In the genomic region with DNA sequence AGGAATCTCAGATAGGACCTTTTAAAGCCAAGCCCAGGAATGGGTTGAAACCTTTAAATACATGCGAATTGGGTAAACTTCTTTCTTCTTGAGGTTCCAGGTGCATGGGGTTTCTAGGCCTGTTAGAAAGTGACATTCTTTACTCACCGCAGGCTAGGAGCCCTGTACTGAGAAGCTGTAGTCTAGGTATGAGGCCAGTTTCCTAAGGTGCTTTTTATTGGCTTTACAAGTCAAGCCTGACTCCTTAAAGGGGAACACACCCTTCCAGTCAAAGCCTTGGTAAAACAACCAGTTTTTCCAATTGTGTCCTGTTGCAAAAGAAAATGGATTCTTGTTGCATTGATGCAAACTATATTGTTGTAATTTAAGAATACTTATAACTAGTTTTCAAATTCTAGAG, we compare ENCODE assay signal across 11 cellular contexts.
DNase-seq lines count a peak whose midpoint lies in the region; ATAC-seq and TF ChIP-seq lines count a peak whose summit lies in the region.
"Had no signal": no experiment of that assay in that cellular context is flagged by ENCODE, and none has a peak within 500 bp of the region (broad histone marks: within the 10 kb centered on the region; RNA-seq: fewer than 3 reads in every experiment).

No MANE protein-coding gene starts in this region.

- intact Hi-C loops in stomach (cut with DNase I; ENCODE audit: low total_unique reads), result loop anchor here (10.0 kb wide), 1 partner anchor 118 kb away; no protein-coding TSS in a partner anchor
- intact Hi-C loops in CD4-positive, alpha-beta T cell (cut with DNase I, micrococcal nuclease), result loop anchor here (2.0 to 10.0 kb wide), 2 partner anchors 406 to 668 kb away; no protein-coding TSS in a partner anchor

- TF ChIP-seq CTCF in KMS-11 (conservative IDR thresholded peaks at IDR 0.05; ENCODE audit: low read depth, low read length) (no peak), stomach (IDR thresholded peaks at IDR 0.05) (no peak)
- TF ChIP-seq CTCF in CD4-positive, alpha-beta T cell (IDR thresholded peaks at IDR 0.05), result no peak

- H3K4me3 ChIP-seq in KMS-11 (IDR thresholded peaks at IDR 0.05; ENCODE audit: insufficient read depth, low read depth, low read length), result no peak overlapping the region
- no peak overlapping the region for H3K4me3 ChIP-seq in stomach
- H3K4me3 ChIP-seq: SJSA1 had no signal

- H3K9me3 Mint-ChIP-seq in CD4-positive, alpha-beta T cell, result no peaks in the 10 kb centered on the region

- no peaks in the 10 kb centered on the region for H3K9me3 ChIP-seq in stomach
- no peaks in the 10 kb centered on the region for H3K9me3 ChIP-seq in CD4-positive, alpha-beta T cell (ENCODE audit: control insufficient read depth, low read length)
- H3K9me3 ChIP-seq: SJSA1 had no signal

- H3K27ac Mint-ChIP-seq in CD4-positive, alpha-beta T cell, result no peak overlapping the region

- H2AFZ ChIP-seq in KMS-11 (ENCODE audit: low read depth), result peak overlapping the region; percentile 5; the same call in 1 of the 2 replicates

- H3K27me3 ChIP-seq in KMS-11 (ENCODE audit: insufficient read depth, low read depth) (no peaks in the 10 kb centered on the region), stomach (no peaks in the 10 kb centered on the region)
- H3K27me3 ChIP-seq in CD4-positive, alpha-beta T cell (ENCODE audit: control insufficient read depth, insufficient read depth, low read length), result no peaks in the 10 kb centered on the region
- H3K27me3 ChIP-seq: SJSA1 had no signal

- H4K20me1 ChIP-seq in KMS-11 (ENCODE audit: insufficient read depth), result no peaks in the 10 kb centered on the region

- DNase-seq in NCI-H82 (lab: John Stamatoyannopoulos, UW) (peak; percentile 45), NCI-H82 treated with DMSO at 0.1 percent for 48 hours (lab: John Stamatoyannopoulos, UW; ENCODE audit: unreplicated experiment) (no peak), stomach (no peak), NCI-H2029 (lab: John Stamatoyannopoulos, UW) (no peak), COLO668 (lab: John Stamatoyannopoulos, UW; ENCODE audit: unreplicated experiment) (no peak)
- DNase-seq in CD4-positive, alpha-beta T cell, result no peak
- DNase-seq: activated CD8-positive, alpha-beta memory T cell treated with anti-CD3 and anti-CD28 coated beads, Interleukin-2, amount 50 U/mL, for 48 hours had no signal

- TF ChIP-seq POLR2A in stomach (IDR thresholded peaks at IDR 0.05), result no peak

- no peaks in the 10 kb centered on the region for H3K4me1 Mint-ChIP-seq in CD4-positive, alpha-beta T cell (ENCODE audit: low read depth)

- no peaks in the 10 kb centered on the region for H3K79me2 ChIP-seq in KMS-11 (ENCODE audit: insufficient read depth, low read depth)

- H3K4me2 ChIP-seq in KMS-11, result peak overlapping the region; percentile 85

- H3K36me3 Mint-ChIP-seq in CD4-positive, alpha-beta T cell (ENCODE audit: low read depth), result no peaks in the 10 kb centered on the region

- ATAC-seq in HG02840 (IDR thresholded peaks at IDR 0.05; ENCODE audit: low FRiP score, unreplicated experiment), result peak; percentile 88
- no peak for ATAC-seq in CD4-positive, alpha-beta T cell (ENCODE audit: poor library complexity)

- H3K4me1 ChIP-seq in KMS-11 (ENCODE audit: low read depth, poor library complexity, severe bottlenecking) (peaks cover 64% of the 10 kb centered on the region), stomach (peaks cover 5 to 36% (median 19%) of the 10 kb centered on the region in 4 donors)
- H3K4me1 ChIP-seq: SJSA1 had no signal

- TF ChIP-seq EP300 in stomach (IDR thresholded peaks at IDR 0.05), result no peak

- POLR2A ChIA-PET in CD4-positive, alpha-beta T cell (lab: Charles Lee), result interaction anchor here (1.2 kb wide), 1 partner anchor 76 kb away, joined by 3 read pairs; the partner anchor contains the start of gene ATP11B

- H3K36me3 ChIP-seq in KMS-11 (ENCODE audit: insufficient read depth), result no peaks in the 10 kb centered on the region
- H3K36me3 ChIP-seq in stomach, result no peaks in the 10 kb centered on the region
- H3K36me3 ChIP-seq: SJSA1 had no signal

- 34 to 52% (median 41%) methylated on average over 2 of the region's 2 CpGs for WGBS in stomach, 5 donors

- H3K27me3 Mint-ChIP-seq in CD4-positive, alpha-beta T cell, result no peaks in the 10 kb centered on the region

- H3K9ac ChIP-seq in KMS-11, result no peak overlapping the region

- H3K4me3 Mint-ChIP-seq in CD4-positive, alpha-beta T cell, result no peak overlapping the region

- H3K27ac ChIP-seq in KMS-11, result peak overlapping the region; percentile 44; the same call in 1 of the 2 replicates
- H3K27ac ChIP-seq in stomach, result peak overlapping the region; percentile 66 to 79 (median 76)
- no peak overlapping the region for H3K27ac ChIP-seq in CD4-positive, alpha-beta T cell (ENCODE audit: low read depth, low read length)
- H3K27ac ChIP-seq: 22Rv1, SJSA1 had no signal

- CTCF ChIA-PET in CD4-positive, alpha-beta T cell (lab: Charles Lee), result no interaction called here
